ENCODE assay signal across 9 cellular contexts in genomic region chr19:14048439-14049153, GRCh38. TPM values are rescaled to one million over a fixed set of nuclear protein-coding genes. Genes with fewer than 3 reads are reported as not detected.
DNase-seq lines count a peak whose midpoint lies in the region; ATAC-seq, FAIRE-seq and TF ChIP-seq lines count a peak whose summit lies in the region.
"Had no signal": no experiment of that assay in that cellular context is flagged by ENCODE, and none has a peak within 500 bp of the region (broad histone marks: within the 10 kb centered on the region; RNA-seq: fewer than 3 reads in every experiment).

No MANE protein-coding gene starts in this region.

- peaks cover 64 to 92% of the 10 kb centered on the region in 2 donors for H3K36me3 Mint-ChIP-seq in CD14-positive monocyte
- peaks cover 10% of the 10 kb centered on the region for H3K36me3 Mint-ChIP-seq in astrocyte (ENCODE audit: low read depth, unreplicated experiment)

- no peaks in the 10 kb centered on the region for H4K20me1 ChIP-seq in astrocyte (ENCODE audit: insufficient read depth, low read length)

- H3K4me3 ChIP-seq in HFF-Myc (replicated peaks; ENCODE audit: low read depth, low read length) (no peak overlapping the region), astrocyte (ENCODE audit: insufficient read depth, low read depth, low read length) (no peak overlapping the region), kidney epithelial cell (ENCODE audit: low read depth, low read length) (no peak overlapping the region)
- H3K4me3 ChIP-seq: skin epidermis had no signal

- H3K4me3 Mint-ChIP-seq in CD14-positive monocyte: no peak overlapping the region
- H3K4me3 Mint-ChIP-seq in astrocyte (ENCODE audit: unreplicated experiment): no peak overlapping the region

- peaks cover 5 to 16% (median 10%) of the 10 kb centered on the region in 7 donors for H3K9me3 Mint-ChIP-seq in CD14-positive monocyte
- H3K9me3 Mint-ChIP-seq in astrocyte (ENCODE audit: unreplicated experiment): no peaks in the 10 kb centered on the region

- peak; percentile 78 for DNase-seq in CD14-positive monocyte (ENCODE audit: low spot score)
- no peak for DNase-seq in HFF-Myc (ENCODE audit: extremely low read depth, low read depth)
- DNase-seq in T-helper 9 cell: peak; percentile 76
- DNase-seq in astrocyte (ENCODE audit: low read depth): no peak
- DNase-seq in kidney epithelial cell (ENCODE audit: low read depth): no peak
- DNase-seq in stimulated activated CD8-positive, alpha-beta memory T cell treated with anti-CD3 and anti-CD28 coated beads, Interleukin-15, amount 100 ng/mL, for 24 hours (ENCODE audit: low read depth): peak; percentile 55

- H3K4me2 ChIP-seq in astrocyte (ENCODE audit: low read length): no peak overlapping the region

- no peaks in the 10 kb centered on the region for H3K79me2 ChIP-seq in astrocyte (ENCODE audit: insufficient read depth, low read length)

- H3K27me3 ChIP-seq in astrocyte (ENCODE audit: insufficient read depth, low read length) (no peaks in the 10 kb centered on the region), kidney epithelial cell (ENCODE audit: control insufficient read depth, insufficient read depth, low read length) (no peaks in the 10 kb centered on the region)

- H3K4me1 ChIP-seq in astrocyte (ENCODE audit: insufficient read depth, low read length): no peaks in the 10 kb centered on the region

- ATAC-seq in GM19328 (IDR thresholded peaks at IDR 0.05; ENCODE audit: unreplicated experiment): no peak
- no peak for ATAC-seq in HG03159 (IDR thresholded peaks at IDR 0.05; ENCODE audit: unreplicated experiment)

- no peak overlapping the region for H3K9ac ChIP-seq in astrocyte (ENCODE audit: low read length)

- H2AFZ ChIP-seq in astrocyte (ENCODE audit: low read depth, low read length): no peak overlapping the region

- intact Hi-C loops in CD14-positive monocyte (cut with micrococcal nuclease): loop anchor here (5.0 to 10.0 kb wide), 2 partner anchors 96 to 164 kb away; partner anchors contain the start of gene DCAF15 (in 1 of the 2)

- H3K36me3 ChIP-seq in astrocyte (ENCODE audit: insufficient read depth, low read length) (no peaks in the 10 kb centered on the region), kidney epithelial cell (ENCODE audit: control insufficient read depth, insufficient read depth, low read length) (peaks cover 1% of the 10 kb centered on the region)

- H3K27me3 Mint-ChIP-seq in CD14-positive monocyte (ENCODE audit: low read depth in 3 of 3) (peaks cover 2 to 4% (median 4%) of the 10 kb centered on the region in 3 donors), astrocyte (ENCODE audit: low read depth, unreplicated experiment) (no peaks in the 10 kb centered on the region)

- peak overlapping the region in 3 of 7 donors; percentile 36 to 85 (median 48) for H3K27ac Mint-ChIP-seq in CD14-positive monocyte
- no peak overlapping the region for H3K27ac Mint-ChIP-seq in astrocyte (ENCODE audit: unreplicated experiment)

- H3K27ac ChIP-seq in astrocyte (ENCODE audit: low read depth, low read length): no peak overlapping the region
- H3K27ac ChIP-seq: skin epidermis had no signal

- TF ChIP-seq CTCF in CD14-positive monocyte (IDR thresholded peaks at IDR 0.05): peak; percentile 98
- TF ChIP-seq CTCF in HFF-Myc (IDR thresholded peaks at IDR 0.05; ENCODE audit: low read depth, low read length, missing control alignments): peak; percentile 95
- peak; percentile 68 for TF ChIP-seq CTCF in astrocyte (IDR thresholded peaks at IDR 0.05; ENCODE audit: insufficient read depth, low read depth, low read length)
- peak; percentile 93 for TF ChIP-seq CTCF in kidney epithelial cell (IDR thresholded peaks at IDR 0.05; ENCODE audit: insufficient read depth, low read length, poor library complexity, severe bottlenecking)

- FAIRE-seq in astrocyte (lab: Jason Lieb, UNC): no peak

- H3K9me3 ChIP-seq in astrocyte (ENCODE audit: insufficient read depth, low read depth, low read length): peaks cover 6% of the 10 kb centered on the region

- peaks cover 11% of the 10 kb centered on the region for H3K4me1 Mint-ChIP-seq in CD14-positive monocyte
- no peaks in the 10 kb centered on the region for H3K4me1 Mint-ChIP-seq in astrocyte (ENCODE audit: low read depth, unreplicated experiment)

RNA-seq across cellular contexts. Expression of gene PALM3, which starts 13.3 kb away (rescaled TPM):
- polyA plus RNA-seq in CD14-positive monocyte: not detected
- total RNA-seq in astrocyte (1.2 and 1.6 TPM in 2 replicates), kidney epithelial cell (not detected in 2 replicates)

RNA-seq across cellular contexts. Expression of gene IL27RA, which starts 17.0 kb away (rescaled TPM):
- 10 to 100 TPM; 54.9 to 61.5 TPM for polyA plus RNA-seq in CD14-positive monocyte
- total RNA-seq in astrocyte (5.7 and 6.3 TPM in 2 replicates), kidney epithelial cell (4.1 and 7.5 TPM in 2 replicates)

RNA-seq across cellular contexts. Expression of gene RLN3, which starts 20.6 kb away (rescaled TPM):
- polyA plus RNA-seq in CD14-positive monocyte: not detected
- not detected in 2 replicates for total RNA-seq in astrocyte
- total RNA-seq in kidney epithelial cell: not detected in 2 replicates

RNA-seq across cellular contexts. Expression of gene MISP3, which starts 24.0 kb away (rescaled TPM):
- under 1 TPM; 0.42 to 0.52 TPM for polyA plus RNA-seq in CD14-positive monocyte
- total RNA-seq in astrocyte (0.70 and 0.79 TPM in 2 replicates), kidney epithelial cell (0.68 and 1.5 TPM in 2 replicates)

RNA-seq across cellular contexts. Expression of gene C19orf67, which starts 37.0 kb away (rescaled TPM):
- not detected for polyA plus RNA-seq in CD14-positive monocyte
- not detected in 2 replicates for total RNA-seq in astrocyte
- not detected in 2 replicates for total RNA-seq in kidney epithelial cell

Comparison
In these comparisons a context has a peak if more than half of its experiments do, and no peak if none do; other contexts are left out.
1. DNase-seq: peak in CD14-positive monocyte (single experiment), T-helper 9 cell (single experiment) and stimulated activated CD8-positive, alpha-beta memory T cell treated with anti-CD3 and anti-CD28 coated beads, Interleukin-15, amount 100 ng/mL, for 24 hours (single experiment); none in HFF-Myc (single experiment), astrocyte (single experiment) and kidney epithelial cell (single experiment).
2. Peak in every context shown above with its lines, with median percentiles within 50 percentile points of each other: CTCF ChIP-seq.